16 cellular contexts compared by ENCODE assay signal in the genomic region with DNA sequence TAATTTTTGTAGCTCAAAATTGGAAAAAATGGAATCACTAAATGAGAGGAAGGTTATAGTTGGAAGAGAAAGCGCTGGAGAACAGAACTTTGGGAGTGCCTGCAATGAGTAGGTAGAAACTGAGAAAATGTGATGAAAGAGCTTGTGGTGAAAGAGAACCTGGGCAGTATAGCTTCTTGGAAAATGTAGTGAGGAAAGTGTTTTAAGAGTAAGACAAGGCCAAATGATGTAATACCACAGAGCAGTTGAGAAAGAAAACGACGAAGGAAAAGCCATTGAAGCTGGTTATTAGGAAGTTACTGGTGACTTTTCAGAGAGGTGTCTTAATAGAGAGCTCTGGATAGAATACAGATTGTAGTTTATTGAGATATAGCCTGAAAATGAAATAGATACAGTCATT.
DNase-seq lines count a peak whose midpoint lies in the region; ATAC-seq and TF ChIP-seq lines count a peak whose summit lies in the region.
"Had no signal": no experiment of that assay in that cellular context is flagged by ENCODE, and none has a peak within 500 bp of the region (broad histone marks: within the 10 kb centered on the region; RNA-seq: fewer than 3 reads in every experiment).

No MANE protein-coding gene starts in this region.

- no peak overlapping the region for H3K4me3 ChIP-seq in fibroblast of the aortic adventitia (ENCODE audit: low read depth, low read length)
- H3K4me3 ChIP-seq in tibial nerve: no peak overlapping the region
- H3K4me3 ChIP-seq: BLaER1, HAP-1, heart left ventricle had no signal

- H3K4me1 Mint-ChIP-seq in activated T-helper 1 cell treated with anti-CD3 and anti-CD28 coated beads, Interleukin-12 subunit alpha, Interleukin-12 subunit beta, Interleukin-2, Interleukin-4 antibody, amounts not matched to agents 30 ng/mL and 10 ng/mL and 1 ng/mL, durations not matched to agents 14 hours and 24 hours and 36 hours (ENCODE audit: low read depth): peaks cover 18% of the 10 kb centered on the region

- ATAC-seq in GM18517 (IDR thresholded peaks at IDR 0.05; ENCODE audit: unreplicated experiment) (no peak), HG02938 (IDR thresholded peaks at IDR 0.05; ENCODE audit: unreplicated experiment) (no peak)
- ATAC-seq: heart left ventricle had no signal

- peak; percentile 39 for DNase-seq in EH (ENCODE audit: low read depth)
- DNase-seq in MV-4-11 (lab: John Stamatoyannopoulos, UW): peak; percentile 93
- DNase-seq in activated T-helper 1 cell treated with anti-CD3 and anti-CD28 coated beads, Interleukin-12 subunit alpha, Interleukin-12 subunit beta, Interleukin-2, Interleukin-4 antibody, amounts not matched to agents 30 ng/mL and 10 ng/mL and 1 ng/mL, durations not matched to agents 14 hours and 24 hours and 36 hours (ENCODE audit: low spot score): no peak
- DNase-seq in fibroblast of the aortic adventitia (ENCODE audit: low read depth): peak; percentile 58
- no peak for DNase-seq in effector CD8-positive, alpha-beta T cell (lab: John Stamatoyannopoulos, UW)
- no peak for DNase-seq in tibial nerve (ENCODE audit: low spot score in 2 of 2)
- DNase-seq: DMS53, heart left ventricle, NCI-H1930, NCI-H69 had no signal

- H3K4me1 ChIP-seq in tibial nerve: no peaks in the 10 kb centered on the region
- H3K4me1 ChIP-seq: BLaER1, HAP-1 had no signal

- H3K9me3 Mint-ChIP-seq in activated T-helper 1 cell treated with anti-CD3 and anti-CD28 coated beads, Interleukin-12 subunit alpha, Interleukin-12 subunit beta, Interleukin-2, Interleukin-4 antibody, amounts not matched to agents 30 ng/mL and 10 ng/mL and 1 ng/mL, durations not matched to agents 14 hours and 24 hours and 36 hours: peaks cover 4% of the 10 kb centered on the region

- no peak for TF ChIP-seq CTCF in fibroblast of the aortic adventitia (IDR thresholded peaks at IDR 0.05; ENCODE audit: insufficient read depth, low read length)
- TF ChIP-seq CTCF in tibial nerve (IDR thresholded peaks at IDR 0.05): no peak

- WGBS in tibial nerve, 2 donors: 67 to 70% methylated on average over 3 of the region's 3 CpGs

- H3K36me3 Mint-ChIP-seq in activated T-helper 1 cell treated with anti-CD3 and anti-CD28 coated beads, Interleukin-12 subunit alpha, Interleukin-12 subunit beta, Interleukin-2, Interleukin-4 antibody, amounts not matched to agents 30 ng/mL and 10 ng/mL and 1 ng/mL, durations not matched to agents 14 hours and 24 hours and 36 hours (ENCODE audit: low read depth): no peaks in the 10 kb centered on the region
- H3K36me3 Mint-ChIP-seq: activated naive CD4-positive, alpha-beta T cell treated with anti-CD3 and anti-CD28 coated beads, Interleukin-2, amount 50 U/mL, for 24 hours had no signal

- no peaks in the 10 kb centered on the region for H3K36me3 ChIP-seq in tibial nerve
- H3K36me3 ChIP-seq: BLaER1, HAP-1, heart left ventricle had no signal

- H3K27ac Mint-ChIP-seq in activated T-helper 1 cell treated with anti-CD3 and anti-CD28 coated beads, Interleukin-12 subunit alpha, Interleukin-12 subunit beta, Interleukin-2, Interleukin-4 antibody, amounts not matched to agents 30 ng/mL and 10 ng/mL and 1 ng/mL, durations not matched to agents 14 hours and 24 hours and 36 hours: peak overlapping the region; percentile 28
- H3K27ac Mint-ChIP-seq: activated naive CD4-positive, alpha-beta T cell treated with anti-CD3 and anti-CD28 coated beads, Interleukin-2, amount 50 U/mL, for 24 hours; progenitor cell of endocrine pancreas had no signal

- no peak overlapping the region for H3K4me3 Mint-ChIP-seq in activated T-helper 1 cell treated with anti-CD3 and anti-CD28 coated beads, Interleukin-12 subunit alpha, Interleukin-12 subunit beta, Interleukin-2, Interleukin-4 antibody, amounts not matched to agents 30 ng/mL and 10 ng/mL and 1 ng/mL, durations not matched to agents 14 hours and 24 hours and 36 hours
- H3K4me3 Mint-ChIP-seq: activated naive CD4-positive, alpha-beta T cell treated with anti-CD3 and anti-CD28 coated beads, Interleukin-2, amount 50 U/mL, for 24 hours had no signal

- TF ChIP-seq EP300 in tibial nerve (IDR thresholded peaks at IDR 0.05): no peak

- H3K9me3 ChIP-seq in tibial nerve: no peaks in the 10 kb centered on the region
- H3K9me3 ChIP-seq: BLaER1, HAP-1 had no signal

- TF ChIP-seq POLR2A in tibial nerve (IDR thresholded peaks at IDR 0.05): no peak

- no peak overlapping the region for H3K27ac ChIP-seq in tibial nerve
- H3K27ac ChIP-seq: BLaER1, heart left ventricle had no signal

- no peaks in the 10 kb centered on the region for H3K27me3 ChIP-seq in tibial nerve
- H3K27me3 ChIP-seq: BLaER1, heart left ventricle had no signal

- intact Hi-C loops in activated T-helper 1 cell treated with anti-CD3 and anti-CD28 coated beads, Interleukin-12 subunit alpha, Interleukin-12 subunit beta, Interleukin-2, Interleukin-4 antibody, amounts not matched to agents 30 ng/mL and 10 ng/mL and 1 ng/mL, durations not matched to agents 14 hours and 24 hours and 36 hours (cut with micrococcal nuclease): loop anchor here (2.0 kb wide), 1 partner anchor 16 kb away; no protein-coding TSS in a partner anchor

- no peaks in the 10 kb centered on the region for H3K27me3 Mint-ChIP-seq in activated T-helper 1 cell treated with anti-CD3 and anti-CD28 coated beads, Interleukin-12 subunit alpha, Interleukin-12 subunit beta, Interleukin-2, Interleukin-4 antibody, amounts not matched to agents 30 ng/mL and 10 ng/mL and 1 ng/mL, durations not matched to agents 14 hours and 24 hours and 36 hours (ENCODE audit: insufficient read depth)
- H3K27me3 Mint-ChIP-seq: activated naive CD4-positive, alpha-beta T cell treated with anti-CD3 and anti-CD28 coated beads, Interleukin-2, amount 50 U/mL, for 24 hours; progenitor cell of endocrine pancreas had no signal

Comparison
In these comparisons a context has a peak if more than half of its experiments do, and no peak if none do; other contexts are left out.
1. DNase-seq: peak in EH (single experiment), MV-4-11 (single experiment) and fibroblast of the aortic adventitia (single experiment); none in activated T-helper 1 cell treated with anti-CD3 and anti-CD28 coated beads, Interleukin-12 subunit alpha, Interleukin-12 subunit beta, Interleukin-2, Interleukin-4 antibody, amounts not matched to agents 30 ng/mL and 10 ng/mL and 1 ng/mL, durations not matched to agents 14 hours and 24 hours and 36 hours (single experiment), effector CD8-positive, alpha-beta T cell (single experiment) and tibial nerve (0 of 2).